Comparison of ENCODE assay signal across 9 cellular contexts in the genomic region with DNA sequence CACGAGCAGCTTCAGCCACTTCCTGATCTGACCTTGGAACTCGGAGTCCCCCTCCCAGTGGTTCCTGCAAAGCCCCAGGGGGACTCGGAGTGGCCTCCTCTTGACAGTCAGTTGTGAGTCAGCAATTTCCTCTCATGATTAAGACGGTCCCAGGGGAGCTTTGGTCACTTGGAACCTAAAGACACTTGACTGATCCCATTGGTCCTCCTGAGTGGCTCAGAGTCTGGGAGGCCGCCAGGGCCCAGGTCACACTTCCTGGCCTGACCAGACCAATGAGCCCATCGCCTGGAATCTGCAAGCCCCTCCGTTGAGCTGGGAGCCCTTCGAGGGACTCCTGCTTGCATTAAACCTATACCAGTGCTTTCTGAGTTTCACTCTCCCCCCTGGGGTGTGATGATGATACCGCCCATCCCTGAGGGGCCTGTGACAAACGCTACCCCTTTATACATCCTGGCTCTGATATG. TPM values are rescaled to one million over a fixed set of nuclear protein-coding genes. Genes with fewer than 3 reads are reported as not detected.
A peak's percentile ranks its signal among the peaks of the same experiment; 100 is the strongest.
DNase-seq lines count a peak whose midpoint lies in the region; ATAC-seq and TF ChIP-seq lines count a peak whose summit lies in the region.
"Had no signal": no experiment of that assay in that cellular context is flagged by ENCODE, and none has a peak within 500 bp of the region (broad histone marks: within the 10 kb centered on the region; RNA-seq: fewer than 3 reads in every experiment).

No MANE protein-coding gene starts in this region.

- DNase-seq in OCI-M1 (lab: John Stamatoyannopoulos, UW) (peak; percentile 29), myocyte (ENCODE audit: low read depth) (peak; percentile 32), sciatic nerve (ENCODE audit: low spot score) (no peak), ecto neural progenitor cell (ENCODE audit: low spot score) (no peak)
- DNase-seq: activated effector memory CD4-positive, alpha-beta T cell treated with Interleukin-2 at 50 U/mL for 16 hours had no signal

- H3K4me3 ChIP-seq in HEK293 (ENCODE audit: low read depth, low read length): no peak overlapping the region

- intact Hi-C loops in sciatic nerve (cut with DNase I): loop anchor here (10.0 kb wide), 1 partner anchor 288 kb away; no protein-coding TSS in a partner anchor

- no peaks in the 10 kb centered on the region for H3K4me1 ChIP-seq in HEK293 (ENCODE audit: control insufficient read depth, insufficient read depth, low read length)

- no peaks in the 10 kb centered on the region for H3K9me3 ChIP-seq in HEK293 (ENCODE audit: control insufficient read depth, insufficient read depth, low read depth, low read length)

- H3K27ac ChIP-seq in HEK293 (ENCODE audit: extremely low read depth, low read depth, low read length): no peak overlapping the region

- no peaks in the 10 kb centered on the region for H3K36me3 ChIP-seq in HEK293 (ENCODE audit: control insufficient read depth in 2 of 2, insufficient read depth in 1 of 2, low read length in 2 of 2)

- TF ChIP-seq CTCF in HEK293 (tag by site-specific recombination; IDR thresholded peaks at IDR 0.05): no peak

- POLR2A ChIA-PET in HEK293 (lab: Yijun Ruan, JAX): no interaction called here

- CTCF ChIA-PET in HEK293 (lab: Yijun Ruan, JAX): interaction anchor here (0.6 to 1.1 kb wide), 2 partner anchors 16 to 133 kb away, joined by 6 to 7 read pairs; no protein-coding TSS in a partner anchor

- ATAC-seq in GM18858 (IDR thresholded peaks at IDR 0.05; ENCODE audit: unreplicated experiment): peak; percentile 55
- ATAC-seq in sciatic nerve: no peak
- ATAC-seq in HG03439 (IDR thresholded peaks at IDR 0.05; ENCODE audit: unreplicated experiment): no peak

TF ChIP-seq in HEK293, 187 proteins besides CTCF, POLR2A, EP300 and RAD21 (continues in another document):
- TF ChIP-seq ZNF510 (tag by site-specific recombination; IDR thresholded peaks at IDR 0.05; ENCODE audit: insufficient replicate concordance) (no peak), ZNF433 (tag by site-specific recombination; IDR thresholded peaks at IDR 0.05; ENCODE audit: low read depth) (no peak), ZNF324 (tag by site-specific recombination; IDR thresholded peaks at IDR 0.05) (no peak), ZNF184 (tag by site-specific recombination; IDR thresholded peaks at IDR 0.05) (no peak), GLIS2 (tag by site-specific recombination; IDR thresholded peaks at IDR 0.05) (peak; percentile 34; the same call in 1 of the 2 replicates), ZNF561 (tag by site-specific recombination; IDR thresholded peaks at IDR 0.05; ENCODE audit: borderline replicate concordance) (no peak), ZNF645 (tag by site-specific recombination; IDR thresholded peaks at IDR 0.05) (no peak), KLF9 (tag by site-specific recombination; IDR thresholded peaks at IDR 0.05; ENCODE audit: low read depth) (no peak), PRDM10 (tag by site-specific recombination; IDR thresholded peaks at IDR 0.05) (no peak), ZNF571 (tag by site-specific recombination; IDR thresholded peaks at IDR 0.05) (no peak), ZNF585B (tag by site-specific recombination; IDR thresholded peaks at IDR 0.05) (no peak), EGR2 (tag by site-specific recombination; IDR thresholded peaks at IDR 0.05; ENCODE audit: low read depth) (no peak), ZNF768 (tag by site-specific recombination; IDR thresholded peaks at IDR 0.05) (no peak), ZFP3 (tag by site-specific recombination; IDR thresholded peaks at IDR 0.05; ENCODE audit: low read depth) (no peak), WT1 (tag by site-specific recombination; IDR thresholded peaks at IDR 0.05) (no peak), ZNF280D (tag by site-specific recombination; IDR thresholded peaks at IDR 0.05) (no peak), ZNF629 (tag by site-specific recombination; IDR thresholded peaks at IDR 0.05) (no peak), ZNF658 (tag by site-specific recombination; IDR thresholded peaks at IDR 0.05) (no peak), ZIC2 (tag by site-specific recombination; IDR thresholded peaks at IDR 0.05) (peak; percentile 37), ZNF341 (tag by site-specific recombination; IDR thresholded peaks at IDR 0.05; ENCODE audit: low read depth) (no peak), ZNF157 (tag by site-specific recombination; IDR thresholded peaks at IDR 0.05) (no peak), GLIS1 (tag by site-specific recombination; IDR thresholded peaks at IDR 0.05) (peak; percentile 68; the same call in 1 of the 2 replicates), ZNF792 (tag by site-specific recombination; IDR thresholded peaks at IDR 0.05) (no peak), INSM2 (tag by site-specific recombination; IDR thresholded peaks at IDR 0.05) (no peak), ZNF707 (tag by site-specific recombination; IDR thresholded peaks at IDR 0.05) (no peak)

RNA-seq across cellular contexts. Expression of gene TSPAN17, which starts 29.1 kb away (rescaled TPM):
- total RNA-seq in myocyte (47.9 and 50.0 TPM in 2 replicates), sciatic nerve (20.1 TPM)
- 70.8 TPM for polyA plus RNA-seq in myocyte (2012)

RNA-seq across cellular contexts. Expression of gene EIF4E1B, which starts 45.9 kb away (rescaled TPM):
- total RNA-seq in myocyte (not detected in 2 replicates), sciatic nerve (not detected)
- not detected for polyA plus RNA-seq in myocyte (2012)
- total RNA-seq: pulmonary artery endothelial cell had no signal

RNA-seq across cellular contexts. Expression of gene SNCB, which starts 46.1 kb away (rescaled TPM):
- 0.16 and 1.0 TPM in 2 replicates for total RNA-seq in myocyte
- polyA plus RNA-seq in myocyte (2012): 0.42 TPM
- total RNA-seq in sciatic nerve: not detected

Comparison
In these comparisons a context has a peak if more than half of its experiments do, and no peak if none do; other contexts are left out.
1. DNase-seq: peak in OCI-M1 (single experiment) and myocyte (single experiment); none in sciatic nerve (single experiment) and ecto neural progenitor cell (single experiment).